1 cellular context compared by ENCODE assay signal in genomic region chr20:64255361-64256281, GRCh38.
TF ChIP-seq lines count a peak whose summit lies in the region.

Gene PCMTD2, plus strand, starts transcription at chr20:64255748. Its CDS starts 4,218 bp downstream, at chr20:64259966.

TF ChIP-seq in HepG2, 621 proteins besides CTCF, POLR2A, EP300 and RAD21 (continued from another document and continues in another):
- TF ChIP-seq PAF1 (CRISPR knock-in tag; IDR thresholded peaks at IDR 0.05) (no peak), ZNF646 (CRISPR knock-in tag; IDR thresholded peaks at IDR 0.05) (no peak), MLLT10 (CRISPR knock-in tag; IDR thresholded peaks at IDR 0.05) (no peak), ELF3 (CRISPR knock-in tag; IDR thresholded peaks at IDR 0.05) (peak; percentile 59), ZNF274 (CRISPR knock-in tag; IDR thresholded peaks at IDR 0.05) (peak; percentile 95), NFRKB (IDR thresholded peaks at IDR 0.05) (no peak), ZBTB25 (CRISPR knock-in tag; IDR thresholded peaks at IDR 0.05) (peak; percentile 64; the same call in 1 of the 2 replicates), CCDC6 (CRISPR knock-in tag; IDR thresholded peaks at IDR 0.05) (peak; percentile 99), ZNF350 (CRISPR knock-in tag; IDR thresholded peaks at IDR 0.05; ENCODE audit: borderline replicate concordance, low read depth) (no peak; the same call in 1 of the 2 replicates), ZNF572 (CRISPR knock-in tag; IDR thresholded peaks at IDR 0.05) (no peak), ELK4 (CRISPR knock-in tag; IDR thresholded peaks at IDR 0.05; ENCODE audit: borderline replicate concordance) (no peak), ZNF598 (CRISPR knock-in tag; IDR thresholded peaks at IDR 0.05; ENCODE audit: borderline replicate concordance) (peak; percentile 65; the same call in 1 of the 2 replicates), U2AF2 (IDR thresholded peaks at IDR 0.05; ENCODE audit: low read depth, low read length) (no peak), STAT6 (CRISPR knock-in tag; IDR thresholded peaks at IDR 0.05; ENCODE audit: borderline replicate concordance) (no peak; the same call in 1 of the 2 replicates), MTA1 (CRISPR knock-in tag; IDR thresholded peaks at IDR 0.05; ENCODE audit: borderline replicate concordance) (peak; percentile 65), KLF6 (CRISPR knock-in tag; IDR thresholded peaks at IDR 0.05) (peak; percentile 88), ZNF207 (IDR thresholded peaks at IDR 0.05; ENCODE audit: borderline replicate concordance) (no peak), ZKSCAN8 (CRISPR knock-in tag; IDR thresholded peaks at IDR 0.05; ENCODE audit: borderline replicate concordance) (0 out of 2 replicates have a peak, but pooled peaks have one; percentile 57), DNMT1 (CRISPR knock-in tag; IDR thresholded peaks at IDR 0.05) (peak; percentile 99), TAF15 (IDR thresholded peaks at IDR 0.05; ENCODE audit: low read depth, low read length, poor library complexity, severe bottlenecking) (no peak), MEF2D (CRISPR knock-in tag; IDR thresholded peaks at IDR 0.05) (no peak), GMEB1 (CRISPR knock-in tag; IDR thresholded peaks at IDR 0.05; ENCODE audit: borderline replicate concordance) (peak; percentile 67), ZSCAN22 (CRISPR knock-in tag; IDR thresholded peaks at IDR 0.05) (no peak), SP140L (CRISPR knock-in tag; IDR thresholded peaks at IDR 0.05; ENCODE audit: borderline replicate concordance) (no peak), ZBTB43 (CRISPR knock-in tag; conservative IDR thresholded peaks at IDR 0.05) (no peak; the same call in none of the 2 replicates), KDM4B (CRISPR knock-in tag; IDR thresholded peaks at IDR 0.05) (0 out of 2 replicates have a peak, but pooled peaks have one; percentile 48), TP53 (CRISPR knock-in tag; conservative IDR thresholded peaks at IDR 0.05) (peak; percentile 15; the same call in 1 of the 2 replicates), HOXA9 (CRISPR knock-in tag; IDR thresholded peaks at IDR 0.05; ENCODE audit: borderline replicate concordance) (no peak; the same call in 1 of the 2 replicates), CREB1 (IDR thresholded peaks at IDR 0.05) (no peak), CREB1 (CRISPR knock-in tag; IDR thresholded peaks at IDR 0.05) (no peak), FOXJ3 (CRISPR knock-in tag; IDR thresholded peaks at IDR 0.05; ENCODE audit: borderline replicate concordance) (no peak), ZFP37 (CRISPR knock-in tag; IDR thresholded peaks at IDR 0.05; ENCODE audit: borderline replicate concordance) (no peak), ZNF746 (CRISPR knock-in tag; IDR thresholded peaks at IDR 0.05) (peak; percentile 43), TFE3 (CRISPR knock-in tag; IDR thresholded peaks at IDR 0.05) (peak; percentile 70; the same call in 1 of the 2 replicates), SMC3 (IDR thresholded peaks at IDR 0.05; ENCODE audit: low read length) (no peak), CREB3 (CRISPR knock-in tag; IDR thresholded peaks at IDR 0.05) (no peak), ARID4A (CRISPR knock-in tag; IDR thresholded peaks at IDR 0.05; ENCODE audit: borderline replicate concordance) (peak; percentile 83), KAT2B (IDR thresholded peaks at IDR 0.05; ENCODE audit: borderline replicate concordance, low read depth, low read length) (no peak; the same call in 1 of the 2 replicates), PCBP1 (IDR thresholded peaks at IDR 0.05; ENCODE audit: borderline replicate concordance, low read depth, low read length) (no peak)
